Comparison of ENCODE assay signal across 29 cellular contexts in the genomic region with DNA sequence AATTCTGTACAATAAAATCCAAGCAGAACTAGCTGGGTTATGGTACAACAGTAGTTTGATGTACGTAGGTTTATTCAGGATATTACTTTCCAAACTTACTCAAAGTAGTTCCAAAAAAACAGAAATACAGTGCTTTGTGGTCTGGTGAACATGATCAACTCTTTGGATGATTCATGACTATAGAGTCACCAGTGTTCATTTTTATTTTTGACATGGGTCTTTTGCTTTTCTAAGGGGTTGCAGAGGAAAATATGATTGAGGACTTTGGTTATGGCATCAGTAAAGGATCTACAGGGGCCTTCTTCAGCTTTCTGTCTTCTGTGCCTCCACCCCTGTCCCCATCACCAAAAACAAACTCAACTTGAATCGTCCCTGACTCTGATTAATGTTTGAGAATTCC.
"Had no signal": no experiment of that assay in that cellular context is flagged by ENCODE, and none has a peak within 500 bp of the region (broad histone marks: within the 10 kb centered on the region; RNA-seq: fewer than 3 reads in every experiment).

No MANE protein-coding gene starts in this region.

- H3K27ac Mint-ChIP-seq: activated B cell treated with CpG ODN at 0.5 μM for 24 hours; activated CD4-positive, alpha-beta memory T cell treated with anti-CD3 and anti-CD28 coated beads, Interleukin-2, amount 10 ng/mL, durations not matched to agents 7 days and 5 days; activated CD4-positive, alpha-beta T cell treated with anti-CD3 and anti-CD28 coated beads, Interleukin-2, amount 10 ng/mL, durations not matched to agents 24 days and 14 days; activated naive CD8-positive, alpha-beta T cell treated with anti-CD3 and anti-CD28 coated beads, Interleukin-2, amount 10 ng/mL, durations not matched to agents 7 days and 5 days; activated T-cell treated with anti-CD3 and anti-CD28 coated beads, Interleukin-2, amount 50 U/mL, for 24 hours; activated T-helper 1 cell treated with anti-CD3 and anti-CD28 coated beads, Interleukin-12 subunit alpha, Interleukin-12 subunit beta, Interleukin-2, Interleukin-4 antibody, amounts not matched to agents 30 ng/mL and 10 ng/mL and 1 ng/mL, durations not matched to agents 14 hours and 24 hours and 36 hours; dendritic cell treated with granulocyte-macrophage colony-stimulating factor and Interleukin-4, amounts not matched to agents 40 ng/mL and 50 ng/mL, for 4 days; endodermal cell; T-helper 17 cell; T-helper 2 cell treated with Interferon-gamma antibody and Interleukin-4, amounts not matched to agents 5 μg/mL and 100 μg/mL, for 36 hours had no signal

- H3K9me3 Mint-ChIP-seq: activated B cell treated with CpG ODN at 0.5 μM for 24 hours; activated T-cell treated with anti-CD3 and anti-CD28 coated beads, Interleukin-2, amount 50 U/mL, for 24 hours; activated T-helper 1 cell treated with anti-CD3 and anti-CD28 coated beads, Interleukin-12 subunit alpha, Interleukin-12 subunit beta, Interleukin-2, Interleukin-4 antibody, amounts not matched to agents 30 ng/mL and 10 ng/mL and 1 ng/mL, durations not matched to agents 14 hours and 24 hours and 36 hours; central memory CD8-positive, alpha-beta T cell; dendritic cell treated with granulocyte-macrophage colony-stimulating factor and Interleukin-4, amounts not matched to agents 40 ng/mL and 50 ng/mL, for 4 days; endodermal cell; T-helper 2 cell treated with Interferon-gamma antibody and Interleukin-4, amounts not matched to agents 5 μg/mL and 100 μg/mL, for 36 hours had no signal

- DNase-seq: activated B cell treated with CpG ODN at 0.5 μM for 24 hours; activated CD4-positive, alpha-beta memory T cell treated with anti-CD3 and anti-CD28 coated beads, Interleukin-2, amount 10 ng/mL, durations not matched to agents 7 days and 5 days; activated CD4-positive, alpha-beta T cell treated with anti-CD3 and anti-CD28 coated beads, Interleukin-2, amount 10 ng/mL, durations not matched to agents 24 days and 14 days; activated CD8-positive, alpha-beta memory T cell treated with anti-CD3 and anti-CD28 coated beads, Interleukin-2, amount 50 U/mL, for 48 hours; activated gamma-delta T cell; activated naive CD4-positive, alpha-beta T cell; activated naive CD4-positive, alpha-beta T cell treated with anti-CD3 and anti-CD28 coated beads, Interleukin-2, amount 50 U/mL, for 16 hours; activated naive CD8-positive, alpha-beta T cell treated with anti-CD3 and anti-CD28 coated beads, Interleukin-2, amount 10 ng/mL, durations not matched to agents 7 days and 5 days; activated T-cell treated with anti-CD3 and anti-CD28 coated beads for 4 hours; activated T-cell treated with anti-CD3 and anti-CD28 coated beads, Interleukin-2, amount 50 U/mL, for 24 hours; amniotic stem cell; anterior cingulate cortex; brain microvascular endothelial cell; dorsolateral prefrontal cortex; effector memory CD4-positive, alpha-beta T cell; endodermal cell; foreskin fibroblast; gastrocnemius medialis; glutamatergic neuron; heart left ventricle; T-helper 1 cell; T-helper 17 cell; T1000; WERI-Rb-1 had no signal

- H3K27me3 Mint-ChIP-seq: activated B cell treated with CpG ODN at 0.5 μM for 24 hours; activated CD4-positive, alpha-beta memory T cell treated with anti-CD3 and anti-CD28 coated beads, Interleukin-2, amount 10 ng/mL, durations not matched to agents 7 days and 5 days; activated CD4-positive, alpha-beta T cell treated with anti-CD3 and anti-CD28 coated beads, Interleukin-2, amount 10 ng/mL, durations not matched to agents 24 days and 14 days; activated T-cell treated with anti-CD3 and anti-CD28 coated beads, Interleukin-2, amount 50 U/mL, for 24 hours; central memory CD8-positive, alpha-beta T cell; dendritic cell treated with granulocyte-macrophage colony-stimulating factor and Interleukin-4, amounts not matched to agents 40 ng/mL and 50 ng/mL, for 4 days; T-helper 17 cell had no signal

- H3K4me3 Mint-ChIP-seq: activated B cell treated with CpG ODN at 0.5 μM for 24 hours; activated CD4-positive, alpha-beta memory T cell treated with anti-CD3 and anti-CD28 coated beads, Interleukin-2, amount 10 ng/mL, durations not matched to agents 7 days and 5 days; activated CD4-positive, alpha-beta T cell treated with anti-CD3 and anti-CD28 coated beads, Interleukin-2, amount 10 ng/mL, durations not matched to agents 24 days and 14 days; activated naive CD8-positive, alpha-beta T cell treated with anti-CD3 and anti-CD28 coated beads, Interleukin-2, amount 10 ng/mL, durations not matched to agents 7 days and 5 days; activated T-cell treated with anti-CD3 and anti-CD28 coated beads, Interleukin-2, amount 50 U/mL, for 24 hours; activated T-helper 1 cell treated with anti-CD3 and anti-CD28 coated beads, Interleukin-12 subunit alpha, Interleukin-12 subunit beta, Interleukin-2, Interleukin-4 antibody, amounts not matched to agents 30 ng/mL and 10 ng/mL and 1 ng/mL, durations not matched to agents 14 hours and 24 hours and 36 hours; central memory CD8-positive, alpha-beta T cell; dendritic cell treated with granulocyte-macrophage colony-stimulating factor and Interleukin-4, amounts not matched to agents 40 ng/mL and 50 ng/mL, for 4 days; endodermal cell; T-helper 17 cell; T-helper 2 cell treated with Interferon-gamma antibody and Interleukin-4, amounts not matched to agents 5 μg/mL and 100 μg/mL, for 36 hours had no signal

- ATAC-seq: esophagus mucosa, gastrocnemius medialis, heart left ventricle, T-helper 17 cell had no signal
